ENCODE assay signal across 8 cellular contexts in the genomic region with DNA sequence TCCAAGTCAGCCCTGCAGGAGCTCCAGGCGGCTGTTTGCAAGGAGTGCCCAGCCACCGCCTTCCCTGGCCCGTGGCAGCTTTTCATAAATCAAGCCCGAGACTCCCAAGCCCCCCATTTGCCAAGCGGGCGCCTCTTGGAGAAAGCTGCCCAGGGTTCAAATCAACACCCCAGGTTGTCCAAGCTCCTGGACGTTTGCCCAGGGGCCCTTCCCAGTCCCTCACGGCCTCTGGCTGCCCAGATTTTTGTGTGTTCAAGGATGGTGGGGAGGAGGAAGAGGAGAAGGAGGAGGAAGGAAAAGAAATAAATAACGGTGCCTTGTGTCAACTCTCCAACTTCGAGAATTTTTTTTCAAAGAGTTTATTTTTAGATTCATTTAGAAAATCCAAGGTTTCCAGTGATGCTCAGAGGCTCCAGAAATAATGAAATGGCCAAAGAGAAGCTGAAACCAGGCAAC. TPM values are rescaled to one million over a fixed set of nuclear protein-coding genes. Genes with fewer than 3 reads are reported as not detected.
DNase-seq lines count a peak whose midpoint lies in the region; ATAC-seq and TF ChIP-seq lines count a peak whose summit lies in the region.

No MANE protein-coding gene starts in this region.

- H3K9me3 ChIP-seq in lower lobe of right lung (no peaks in the 10 kb centered on the region), testis (no peaks in the 10 kb centered on the region)

- peaks cover 3% of the 10 kb centered on the region for H3K9me3 Mint-ChIP-seq in T-helper 1 cell treated with Interleukin-12 subunit alpha and Interleukin-12 subunit beta and Interleukin-4 antibody, amounts not matched to agents 30 μg/mL and 1 μg/mL, for 36 hours

- peaks cover 78% of the 10 kb centered on the region for H3K27me3 Mint-ChIP-seq in T-helper 1 cell treated with Interleukin-12 subunit alpha and Interleukin-12 subunit beta and Interleukin-4 antibody, amounts not matched to agents 30 μg/mL and 1 μg/mL, for 36 hours (ENCODE audit: low read depth)

- DNase-seq in T-helper 1 cell: no peak
- peak; percentile 42 for DNase-seq in choroid plexus epithelial cell (ENCODE audit: low read depth)
- no peak for DNase-seq in lower lobe of right lung
- no peak for DNase-seq in testis
- DNase-seq in SIG-M5 (lab: John Stamatoyannopoulos, UW): no peak
- no peak for DNase-seq in kidney glomerular epithelial cell (lab: John Stamatoyannopoulos, UW)

- peaks cover 13% of the 10 kb centered on the region for H3K4me1 Mint-ChIP-seq in T-helper 1 cell treated with Interleukin-12 subunit alpha and Interleukin-12 subunit beta and Interleukin-4 antibody, amounts not matched to agents 30 μg/mL and 1 μg/mL, for 36 hours (ENCODE audit: low read depth)

- H3K36me3 ChIP-seq in lower lobe of right lung (no peaks in the 10 kb centered on the region), testis (ENCODE audit: low read depth, missing control alignments) (no peaks in the 10 kb centered on the region)

- no peak overlapping the region for H3K27ac Mint-ChIP-seq in T-helper 1 cell treated with Interleukin-12 subunit alpha and Interleukin-12 subunit beta and Interleukin-4 antibody, amounts not matched to agents 30 μg/mL and 1 μg/mL, for 36 hours

- peak overlapping the region; percentile 65 for H3K4me3 ChIP-seq in choroid plexus epithelial cell (ENCODE audit: low read depth, low read length)
- peak overlapping the region; percentile 55 for H3K4me3 ChIP-seq in lower lobe of right lung
- peak overlapping the region; percentile 39 to 63 for H3K4me3 ChIP-seq in testis

- H3K36me3 Mint-ChIP-seq in T-helper 1 cell treated with Interleukin-12 subunit alpha and Interleukin-12 subunit beta and Interleukin-4 antibody, amounts not matched to agents 30 μg/mL and 1 μg/mL, for 36 hours (ENCODE audit: low read depth): peaks cover 2% of the 10 kb centered on the region

- no peak for TF ChIP-seq POLR2A in testis (IDR thresholded peaks at IDR 0.05)

- no peak for ATAC-seq in lower lobe of right lung
- no peak for ATAC-seq in GM18867 (IDR thresholded peaks at IDR 0.05; ENCODE audit: unreplicated experiment)

- H3K4me3 Mint-ChIP-seq in T-helper 1 cell treated with Interleukin-12 subunit alpha and Interleukin-12 subunit beta and Interleukin-4 antibody, amounts not matched to agents 30 μg/mL and 1 μg/mL, for 36 hours: peak overlapping the region; percentile 51

- H3K27ac ChIP-seq in lower lobe of right lung: peak overlapping the region; percentile 84
- peak overlapping the region; percentile 40 to 79 for H3K27ac ChIP-seq in testis

- intact Hi-C loops in lower lobe of right lung (cut with DNase I): no loop called here
- intact Hi-C loops in testis (cut with DNase I; ENCODE audit: low total_unique reads): no loop called here

- TF ChIP-seq CTCF in choroid plexus epithelial cell (conservative IDR thresholded peaks at IDR 0.05; ENCODE audit: low read depth, low read length) (no peak), lower lobe of right lung (IDR thresholded peaks at IDR 0.05) (no peak), testis (IDR thresholded peaks at IDR 0.05) (no peak)

- H3K4me1 ChIP-seq in lower lobe of right lung (peaks cover 34% of the 10 kb centered on the region), testis (peaks cover 30% of the 10 kb centered on the region)

- peaks cover 55% of the 10 kb centered on the region for H3K27me3 ChIP-seq in lower lobe of right lung (ENCODE audit: low read depth)
- H3K27me3 ChIP-seq in testis: no peaks in the 10 kb centered on the region

- 0 to 1% methylated on average over 6 to 10 of the region's 10 CpGs for WGBS in testis, 2 donors

RNA-seq across cellular contexts. Expression of a gene that starts 20.6 kb away (rescaled TPM):
- total RNA-seq in lower lobe of right lung (6.6 TPM), testis (1 to 10 TPM; 5.4 to 6.5 TPM)
- polyA plus RNA-seq in testis (ENCODE audit: insufficient read depth, low read depth, low replicate concordance): 7.5 TPM
